8 cellular contexts compared by ENCODE assay signal in the genomic region with DNA sequence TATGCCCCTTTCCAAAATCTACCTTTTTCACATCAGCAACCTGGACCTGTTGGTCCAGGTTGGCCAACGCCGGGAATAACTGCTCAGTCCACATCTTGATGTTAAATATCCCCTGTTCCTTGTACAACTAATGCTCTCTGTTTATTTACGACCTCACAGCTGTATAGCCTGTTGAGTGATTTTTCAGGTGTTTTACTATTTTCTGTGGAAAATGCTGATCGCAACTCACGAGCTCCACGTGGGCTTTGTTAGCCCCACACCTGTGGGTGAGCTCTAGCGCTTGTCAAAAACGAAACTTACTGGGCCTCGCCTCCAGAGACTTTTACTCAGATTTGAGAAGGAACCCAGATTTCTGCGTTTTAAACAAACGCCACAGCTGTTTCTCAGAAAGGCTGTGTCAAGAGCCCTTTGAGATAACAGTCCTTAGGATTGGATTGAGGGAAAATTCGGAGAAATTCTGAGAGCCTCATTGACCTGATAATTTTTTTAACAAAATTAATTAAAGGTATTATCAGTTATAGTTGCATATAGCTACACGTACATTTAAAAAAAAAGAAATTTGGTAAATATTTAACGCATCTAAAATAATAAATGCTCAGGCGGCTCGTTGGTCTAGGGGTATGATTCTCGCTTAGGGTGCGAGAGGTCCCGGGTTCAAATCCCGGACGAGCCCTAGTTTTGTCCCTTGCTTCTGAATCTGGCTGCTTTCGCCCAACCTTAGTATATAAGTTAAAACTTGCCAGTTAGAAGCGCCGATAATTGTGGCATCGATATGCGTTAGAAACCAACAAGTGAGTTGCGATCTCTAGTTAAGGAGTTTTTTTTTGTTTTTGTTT. TPM values are rescaled to one million over a fixed set of nuclear protein-coding genes. Genes with fewer than 3 reads are reported as not detected.
A peak's percentile ranks its signal among the peaks of the same experiment; 100 is the strongest.
DNase-seq lines count a peak whose midpoint lies in the region; ATAC-seq and TF ChIP-seq lines count a peak whose summit lies in the region.

No MANE protein-coding gene starts in this region.

- ATAC-seq in HG03439 (IDR thresholded peaks at IDR 0.05; ENCODE audit: unreplicated experiment) (peak; percentile 34), left cardiac atrium (peak in 1 of 2 donors; percentile 41), GM21786 (IDR thresholded peaks at IDR 0.05; ENCODE audit: unreplicated experiment) (no peak), HG02870 (IDR thresholded peaks at IDR 0.05; ENCODE audit: unreplicated experiment) (no peak)
- peak; percentile 10 to 43 for ATAC-seq in activated naive CD4-positive, alpha-beta T cell treated with anti-CD3 and anti-CD28 coated beads, Interleukin-2, amount 50 U/mL, for 72 hours

- peak; percentile 49 to 71 for DNase-seq in SJCRH30
- DNase-seq in activated naive CD4-positive, alpha-beta T cell treated with anti-CD3 and anti-CD28 coated beads, Interleukin-2, amount 50 U/mL, for 72 hours (ENCODE audit: low spot score in 2 of 2), result peak in 1 of 2 donors; percentile 61
- DNase-seq in left cardiac atrium, result peak; percentile 49
- peak; percentile 74 for DNase-seq in retina

- H3F3A ChIP-seq in DOHH2 (ENCODE audit: control insufficient read depth, insufficient read depth), result peaks cover 25% of the 10 kb centered on the region

- H3K27me3 ChIP-seq in DOHH2 (ENCODE audit: control insufficient read depth, low read length) (no peaks in the 10 kb centered on the region), SJCRH30 (no peaks in the 10 kb centered on the region)

- H3K27ac Mint-ChIP-seq in activated naive CD4-positive, alpha-beta T cell treated with anti-CD3 and anti-CD28 coated beads, Interleukin-2, amount 50 U/mL, for 72 hours, result no peak overlapping the region

- H4K20me1 ChIP-seq in DOHH2 (ENCODE audit: control insufficient read depth, insufficient read depth, low read depth, low read length), result no peaks in the 10 kb centered on the region

- no peaks in the 10 kb centered on the region for H3K9me3 ChIP-seq in DOHH2 (ENCODE audit: control insufficient read depth, insufficient read depth, low read length)
- no peaks in the 10 kb centered on the region for H3K9me3 ChIP-seq in SJCRH30 (replicated peaks)

- H3K9me3 Mint-ChIP-seq in activated naive CD4-positive, alpha-beta T cell treated with anti-CD3 and anti-CD28 coated beads, Interleukin-2, amount 50 U/mL, for 72 hours, result no peaks in the 10 kb centered on the region

- H3K4me2 ChIP-seq in DOHH2 (ENCODE audit: low read length), result peak overlapping the region; percentile 87

- H3K27ac ChIP-seq in DOHH2 (ENCODE audit: low read depth, low read length), result peak overlapping the region; percentile 75
- H3K27ac ChIP-seq in SJCRH30, result no peak overlapping the region

- intact Hi-C loops in left cardiac atrium (cut with DNase I), result loop anchor here in 1 of 2 donors (2.0 kb wide), 1 partner anchor 14 kb away; no protein-coding TSS in a partner anchor

- peak overlapping the region; percentile 99 for H3K4me3 ChIP-seq in DOHH2 (ENCODE audit: low read length)
- peak overlapping the region; percentile 60 for H3K4me3 ChIP-seq in SJCRH30

- H3K9me2 ChIP-seq in DOHH2 (replicated peaks; ENCODE audit: control insufficient read depth, low read length), result no peaks in the 10 kb centered on the region

- no peaks in the 10 kb centered on the region for H3K36me3 Mint-ChIP-seq in activated naive CD4-positive, alpha-beta T cell treated with anti-CD3 and anti-CD28 coated beads, Interleukin-2, amount 50 U/mL, for 72 hours

- TF ChIP-seq CTCF in DOHH2 (IDR thresholded peaks at IDR 0.05; ENCODE audit: low read depth, low read length, poor library complexity, severe bottlenecking), result no peak

- no peaks in the 10 kb centered on the region for H3K36me3 ChIP-seq in DOHH2 (ENCODE audit: control insufficient read depth, low read length)
- H3K36me3 ChIP-seq in SJCRH30, result no peaks in the 10 kb centered on the region

- H3K4me1 ChIP-seq in DOHH2 (ENCODE audit: control insufficient read depth, low read length) (peaks cover 44% of the 10 kb centered on the region), SJCRH30 (no peaks in the 10 kb centered on the region)

- H3K79me2 ChIP-seq in DOHH2 (ENCODE audit: control insufficient read depth, low read length), result no peaks in the 10 kb centered on the region

RNA-seq across cellular contexts. Expression of gene HMGN4, which starts 16.7 kb away (rescaled TPM):
- 52.2 and 53.8 TPM in 2 replicates for total RNA-seq in SJCRH30 (2014; rRNA removed; shearing (Covaris generic))
- total RNA-seq in activated naive CD4-positive, alpha-beta T cell treated with anti-CD3 and anti-CD28 coated beads, Interleukin-2, amount 50 U/mL, for 72 hours, result 10 to 100 TPM; 87.0 to 98.0 TPM
- 10 to 100 TPM; 29.4 to 38.6 TPM for total RNA-seq in left cardiac atrium

RNA-seq across cellular contexts. Expression of gene ABT1, which starts 41.9 kb away (rescaled TPM):
- 26.6 and 30.7 TPM in 2 replicates for total RNA-seq in SJCRH30 (2014; rRNA removed; shearing (Covaris generic))
- 10 to 100 TPM; 20.3 to 28.2 TPM for total RNA-seq in activated naive CD4-positive, alpha-beta T cell treated with anti-CD3 and anti-CD28 coated beads, Interleukin-2, amount 50 U/mL, for 72 hours
- 10 to 100 TPM in 1 of 2 donors, 1 to 10 TPM in 1; 8.2 to 10.7 TPM for total RNA-seq in left cardiac atrium

RNA-seq across cellular contexts. Expression of gene BTN1A1, which starts 54.8 kb away (rescaled TPM):
- 0.04 TPM in 1 of 2 replicates, not detected in the other for total RNA-seq in SJCRH30 (2014; rRNA removed; shearing (Covaris generic))
- under 1 TPM in 1 of 2 donors, not detected in 1; 0.16 TPM for total RNA-seq in activated naive CD4-positive, alpha-beta T cell treated with anti-CD3 and anti-CD28 coated beads, Interleukin-2, amount 50 U/mL, for 72 hours
- not detected for total RNA-seq in left cardiac atrium

Comparison
In these comparisons a context has a peak if more than half of its experiments do, and no peak if none do; other contexts are left out.
1. ATAC-seq: peak in HG03439 (single experiment) and activated naive CD4-positive, alpha-beta T cell treated with anti-CD3 and anti-CD28 coated beads, Interleukin-2, amount 50 U/mL, for 72 hours (2 of 2); none in GM21786 (single experiment) and HG02870 (single experiment).